In the genomic region with DNA sequence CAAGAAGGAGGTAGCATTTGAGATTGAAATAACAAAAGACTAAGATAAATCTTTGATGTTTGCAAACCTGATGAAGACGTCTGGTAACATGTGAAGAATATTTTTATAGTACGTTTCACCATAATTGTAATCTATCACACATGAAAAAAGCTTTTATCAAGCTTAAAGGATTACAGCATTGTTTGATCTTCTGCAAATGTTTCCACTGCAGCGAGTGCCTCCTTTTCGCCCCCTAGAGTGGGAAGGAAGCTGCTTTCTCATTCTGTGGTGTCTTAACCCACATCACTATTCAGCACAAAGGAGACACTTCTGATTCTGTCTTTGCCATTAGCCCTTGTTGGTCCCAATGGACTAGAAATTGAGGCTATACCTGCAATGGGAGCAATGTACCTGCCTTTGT, we compare ENCODE assay signal across 10 cellular contexts. TPM values are rescaled to one million over a fixed set of nuclear protein-coding genes. Genes with fewer than 3 reads are reported as not detected.
DNase-seq lines count a peak whose midpoint lies in the region; FAIRE-seq and TF ChIP-seq lines count a peak whose summit lies in the region.
"Had no signal": no experiment of that assay in that cellular context is flagged by ENCODE, and none has a peak within 500 bp of the region (broad histone marks: within the 10 kb centered on the region; RNA-seq: fewer than 3 reads in every experiment).

No MANE protein-coding gene starts in this region.

- H3K9me3 Mint-ChIP-seq in neural progenitor cell, result no peaks in the 10 kb centered on the region

- H3K4me3 Mint-ChIP-seq in neural progenitor cell, result no peak overlapping the region

- H3K36me3 Mint-ChIP-seq in neural progenitor cell, result no peaks in the 10 kb centered on the region

- no peaks in the 10 kb centered on the region for H3K79me2 ChIP-seq in neural progenitor cell (ENCODE audit: low read depth)

- H3K9me3 ChIP-seq in neural progenitor cell (ENCODE audit: low read depth), result no peaks in the 10 kb centered on the region
- H3K9me3 ChIP-seq in SJCRH30 (replicated peaks), result no peaks in the 10 kb centered on the region
- H3K9me3 ChIP-seq: Peyer's patch had no signal

- DNase-seq in NAMALWA (ENCODE audit: low spot score) (peak; percentile 30), astrocyte of the spinal cord (ENCODE audit: low read depth, low spot score) (no peak), neural progenitor cell (ENCODE audit: low spot score) (peak; percentile 44), GM19238 (ENCODE audit: insufficient read length, low spot score) (no peak), RCC 7860 (ENCODE audit: low spot score) (no peak), SJCRH30 (no peak)
- DNase-seq: Peyer's patch had no signal

- TF ChIP-seq CTCF in GM12873 (IDR thresholded peaks at IDR 0.05; ENCODE audit: insufficient read depth, low read depth, low read length, missing control alignments) (peak; percentile 30), astrocyte of the spinal cord (IDR thresholded peaks at IDR 0.05; ENCODE audit: low read depth, low read length) (peak; percentile 35), neural progenitor cell (IDR thresholded peaks at IDR 0.05) (peak; percentile 42)

- H3K27ac ChIP-seq in neural progenitor cell, result no peak overlapping the region
- H3K27ac ChIP-seq in SJCRH30, result no peak overlapping the region
- H3K27ac ChIP-seq: Peyer's patch, skin epidermis had no signal

- H3K4me3 ChIP-seq in astrocyte of the spinal cord (ENCODE audit: low read depth, low read length) (no peak overlapping the region), neural progenitor cell (no peak overlapping the region), SJCRH30 (no peak overlapping the region)
- H3K4me3 ChIP-seq: lung, Peyer's patch, skin epidermis had no signal

- no peaks in the 10 kb centered on the region for H3K27me3 ChIP-seq in neural progenitor cell
- no peaks in the 10 kb centered on the region for H3K27me3 ChIP-seq in SJCRH30
- H3K27me3 ChIP-seq: Peyer's patch had no signal

- H4K20me1 ChIP-seq in neural progenitor cell (ENCODE audit: low read depth), result no peaks in the 10 kb centered on the region

- in situ Hi-C loops in astrocyte of the spinal cord (cut with HindIII; ENCODE audit: low sequenced_read_pairs), result no loop called here

- H3F3A ChIP-seq in neural progenitor cell (ENCODE audit: low read depth), result peaks cover 3% of the 10 kb centered on the region

- H3K9ac ChIP-seq in neural progenitor cell, result no peak overlapping the region

- H2AFZ ChIP-seq in neural progenitor cell (replicated peaks), result peak overlapping the region; percentile 27

- H3K27me3 Mint-ChIP-seq in neural progenitor cell (ENCODE audit: insufficient read depth, low read depth), result no peaks in the 10 kb centered on the region

- H3K4me1 ChIP-seq in neural progenitor cell, result peaks cover 7% of the 10 kb centered on the region
- 0 out of 2 replicates have a peak, but pooled peaks cover 9% of the 10 kb centered on the region for H3K4me1 ChIP-seq in SJCRH30
- H3K4me1 ChIP-seq: Peyer's patch had no signal

- FAIRE-seq in RCC 7860 (lab: Jason Lieb, UNC), result no peak

- no peak overlapping the region for H3K4me2 ChIP-seq in neural progenitor cell

- H3K36me3 ChIP-seq in neural progenitor cell (no peaks in the 10 kb centered on the region), SJCRH30 (no peaks in the 10 kb centered on the region)
- H3K36me3 ChIP-seq: Peyer's patch had no signal

- no peaks in the 10 kb centered on the region for H3K4me1 Mint-ChIP-seq in neural progenitor cell

- no peak overlapping the region for H3K27ac Mint-ChIP-seq in neural progenitor cell

RNA-seq across cellular contexts. Expression of gene IL12RB2, which starts 46.0 kb away (rescaled TPM):
- 0.06 and 0.25 TPM in 2 replicates for total RNA-seq in neural progenitor cell (ENCODE audit: low replicate concordance)
- total RNA-seq in SJCRH30 (2014; rRNA removed; shearing (Covaris generic)), result not detected in 2 replicates

Comparison
In these comparisons a context has a peak if more than half of its experiments do, and no peak if none do; other contexts are left out.
1. DNase-seq: peak in NAMALWA (single experiment) and neural progenitor cell (single experiment); none in astrocyte of the spinal cord (single experiment), GM19238 (single experiment), RCC 7860 (single experiment) and SJCRH30 (0 of 2).
2. Peak in every context shown above with its lines, with median percentiles within 50 percentile points of each other: CTCF ChIP-seq.